ENCODE assay signal across 19 cellular contexts in the genomic region with DNA sequence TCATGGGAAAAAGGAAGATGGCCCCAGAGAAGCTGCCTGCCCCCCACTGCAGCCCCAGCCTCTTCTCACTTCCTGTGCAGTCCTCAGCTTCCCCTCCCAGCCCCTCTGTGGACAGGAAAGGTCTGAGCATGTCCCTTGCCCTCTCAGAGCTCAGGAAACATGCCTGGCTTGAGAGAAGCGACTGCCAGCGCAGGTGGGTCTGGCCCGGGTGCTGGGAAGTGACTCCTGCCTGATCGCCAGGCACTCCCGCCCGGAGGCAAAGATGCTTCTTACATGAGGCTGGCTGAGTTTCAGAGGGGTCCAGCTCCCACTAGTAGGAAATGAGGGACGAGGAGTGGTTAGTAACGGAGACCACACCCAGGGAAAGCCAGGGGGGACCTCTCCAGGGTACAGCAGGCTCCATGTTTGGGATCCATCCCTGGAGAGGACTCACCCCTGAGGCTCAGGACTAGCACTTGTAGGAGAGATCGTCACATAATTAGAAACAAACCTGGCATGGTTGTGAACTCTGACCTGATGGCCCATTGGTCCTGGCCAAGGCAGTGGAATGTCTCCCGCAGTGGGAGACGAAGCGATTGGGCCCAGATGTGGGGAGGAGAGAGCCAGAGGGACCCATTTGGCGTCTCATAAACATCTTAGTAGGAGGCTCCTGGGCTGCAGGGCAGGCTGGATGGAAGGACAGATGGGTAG. TPM values are rescaled to one million over a fixed set of nuclear protein-coding genes. Genes with fewer than 3 reads are reported as not detected.
A peak's percentile ranks its signal among the peaks of the same experiment; 100 is the strongest.
DNase-seq lines count a peak whose midpoint lies in the region; ATAC-seq and TF ChIP-seq lines count a peak whose summit lies in the region.
"Had no signal": no experiment of that assay in that cellular context is flagged by ENCODE, and none has a peak within 500 bp of the region (broad histone marks: within the 10 kb centered on the region; RNA-seq: fewer than 3 reads in every experiment).

No MANE protein-coding gene starts in this region.

- H3K36me3 ChIP-seq in upper lobe of right lung: peaks cover 47% of the 10 kb centered on the region
- H3K36me3 ChIP-seq: colonic mucosa, HAP-1 had no signal

- H3K4me1 ChIP-seq in upper lobe of right lung: peaks cover 15% of the 10 kb centered on the region
- H3K4me1 ChIP-seq: colonic mucosa, HAP-1, parathyroid adenoma had no signal

- no peaks in the 10 kb centered on the region for H3K27me3 ChIP-seq in upper lobe of right lung
- H3K27me3 ChIP-seq: colonic mucosa had no signal

- TF ChIP-seq CTCF in endothelial cell (IDR thresholded peaks at IDR 0.05; ENCODE audit: unreplicated experiment) (no peak), nephron progenitor cell (IDR thresholded peaks at IDR 0.05) (no peak), upper lobe of right lung (IDR thresholded peaks at IDR 0.05) (no peak)

- H3K36me3 Mint-ChIP-seq in endothelial cell (ENCODE audit: low read depth, unreplicated experiment) (peaks cover 3% of the 10 kb centered on the region), nephron progenitor cell (ENCODE audit: low read depth) (no peaks in the 10 kb centered on the region)
- H3K36me3 Mint-ChIP-seq: activated naive CD4-positive, alpha-beta T cell treated with anti-CD3 and anti-CD28 coated beads, Interleukin-2, amount 50 U/mL, for 72 hours had no signal

- peak overlapping the region; percentile 30 for H3K27ac ChIP-seq in upper lobe of right lung
- H3K27ac ChIP-seq: colonic mucosa, parathyroid adenoma had no signal

- in situ Hi-C loops in ACHN (cut with HindIII; ENCODE audit: low pct_ligation_motif_present, low pct_unique_long_range_greater_than_20kb, low sequenced_read_pairs): no loop called here

- H3K27ac Mint-ChIP-seq in endothelial cell (ENCODE audit: unreplicated experiment) (peak overlapping the region; percentile 84), nephron progenitor cell (peak overlapping the region; percentile 54)
- H3K27ac Mint-ChIP-seq: activated B cell treated with CpG ODN at 0.5 μM for 24 hours; activated CD8-positive, alpha-beta T cell treated with anti-CD3 and anti-CD28 coated beads, Interleukin-2, amount 10 ng/mL, durations not matched to agents 7 days and 5 days; activated naive CD4-positive, alpha-beta T cell treated with anti-CD3 and anti-CD28 coated beads, Interleukin-2, amount 50 U/mL, for 72 hours; activated T-cell treated with anti-CD3 and anti-CD28 coated beads, Interleukin-2, amount 50 U/mL, for 72 hours had no signal

- no peak for ATAC-seq in Right ventricle myocardium inferior
- no peak for ATAC-seq in upper lobe of right lung
- ATAC-seq in HG02798 (IDR thresholded peaks at IDR 0.05; ENCODE audit: poor library complexity, unreplicated experiment): no peak
- ATAC-seq: activated CD8-positive, alpha-beta T cell treated with anti-CD3 and anti-CD28 coated beads, Interleukin-2, amount 10 ng/mL, durations not matched to agents 7 days and 5 days; activated naive CD4-positive, alpha-beta T cell treated with anti-CD3 and anti-CD28 coated beads, Interleukin-2, amount 50 U/mL, for 72 hours had no signal

- peak; percentile 65 for DNase-seq in Right ventricle myocardium inferior (ENCODE audit: missing footprints)
- DNase-seq in cardiac septum (ENCODE audit: low spot score): no peak
- no peak for DNase-seq in endothelial cell (ENCODE audit: low spot score)
- DNase-seq in nephron progenitor cell: no peak
- DNase-seq in upper lobe of right lung: no peak
- no peak for DNase-seq in ACHN
- no peak for DNase-seq in head of caudate nucleus
- DNase-seq: 8988T; activated B cell treated with CpG ODN at 0.5 μM for 24 hours; activated CD8-positive, alpha-beta T cell treated with anti-CD3 and anti-CD28 coated beads, Interleukin-2, amount 10 ng/mL, durations not matched to agents 7 days and 5 days; activated T-cell treated with anti-CD3 and anti-CD28 coated beads, Interleukin-2, amount 50 U/mL, for 72 hours; colonic mucosa; stimulated activated CD4-positive, alpha-beta T cell treated with anti-CD3 and anti-CD28 coated beads, Interleukin-1b, Interleukin-23, amount 100 ng/mL, for 48 hours; stimulated activated naive CD4-positive, alpha-beta T cell treated with Interleukin-2 at 50 U/mL for 16 hours had no signal

- no peaks in the 10 kb centered on the region for H3K9me3 Mint-ChIP-seq in endothelial cell (ENCODE audit: unreplicated experiment)
- no peaks in the 10 kb centered on the region for H3K9me3 Mint-ChIP-seq in nephron progenitor cell
- H3K9me3 Mint-ChIP-seq: activated B cell treated with CpG ODN at 0.5 μM for 24 hours; activated naive CD4-positive, alpha-beta T cell treated with anti-CD3 and anti-CD28 coated beads, Interleukin-2, amount 50 U/mL, for 72 hours; activated T-cell treated with anti-CD3 and anti-CD28 coated beads, Interleukin-2, amount 50 U/mL, for 72 hours had no signal

- H3K27me3 Mint-ChIP-seq in endothelial cell (ENCODE audit: unreplicated experiment): peaks cover 8% of the 10 kb centered on the region
- no peaks in the 10 kb centered on the region for H3K27me3 Mint-ChIP-seq in nephron progenitor cell (ENCODE audit: low read depth, poor library complexity)

- intact Hi-C loops in Right ventricle myocardium inferior (cut with DNase I) (no loop called here), cardiac septum (cut with DNase I) (no loop called here), upper lobe of right lung (cut with DNase I) (no loop called here), head of caudate nucleus (cut with DNase I) (no loop called here)

- H3K4me1 Mint-ChIP-seq in endothelial cell (ENCODE audit: unreplicated experiment) (peaks cover 35% of the 10 kb centered on the region), nephron progenitor cell (peaks cover 53% of the 10 kb centered on the region)
- H3K4me1 Mint-ChIP-seq: activated B cell treated with CpG ODN at 0.5 μM for 24 hours had no signal

- no peak overlapping the region for H3K4me3 ChIP-seq in upper lobe of right lung
- H3K4me3 ChIP-seq: colonic mucosa, HAP-1 had no signal

- H3K9me3 ChIP-seq in upper lobe of right lung: no peaks in the 10 kb centered on the region
- H3K9me3 ChIP-seq: colonic mucosa, HAP-1 had no signal

- no peak overlapping the region for H3K4me3 Mint-ChIP-seq in endothelial cell (ENCODE audit: unreplicated experiment)
- no peak overlapping the region for H3K4me3 Mint-ChIP-seq in nephron progenitor cell
- H3K4me3 Mint-ChIP-seq: activated B cell treated with CpG ODN at 0.5 μM for 24 hours; activated CD8-positive, alpha-beta T cell treated with anti-CD3 and anti-CD28 coated beads, Interleukin-2, amount 10 ng/mL, durations not matched to agents 7 days and 5 days; activated T-cell treated with anti-CD3 and anti-CD28 coated beads, Interleukin-2, amount 50 U/mL, for 72 hours had no signal

RNA-seq across cellular contexts. Expression of gene ELN, which starts 12.3 kb away (rescaled TPM):
- total RNA-seq in Right ventricle myocardium inferior (29.9 TPM), cardiac septum (41.2 TPM), endothelial cell (ENCODE audit: unreplicated experiment) (44.8 TPM), upper lobe of right lung (231 TPM)
- total RNA-seq: activated B cell treated with CpG ODN at 0.5 μM for 24 hours; activated CD8-positive, alpha-beta T cell treated with anti-CD3 and anti-CD28 coated beads, Interleukin-2, amount 10 ng/mL, durations not matched to agents 7 days and 5 days; activated naive CD4-positive, alpha-beta T cell treated with anti-CD3 and anti-CD28 coated beads, Interleukin-2, amount 50 U/mL, for 72 hours; activated T-cell treated with anti-CD3 and anti-CD28 coated beads, Interleukin-2, amount 50 U/mL, for 72 hours; T-helper 2 cell treated with Interferon-gamma antibody and Interleukin-4, amounts not matched to agents 100 ng/mL and 5 ng/mL, for 36 hours had no signal

RNA-seq across cellular contexts. Expression of gene LIMK1, which starts 43.4 kb away (rescaled TPM):
- total RNA-seq in Right ventricle myocardium inferior (8.7 TPM), cardiac septum (13.6 TPM), endothelial cell (ENCODE audit: unreplicated experiment) (51.0 TPM), upper lobe of right lung (53.1 TPM)
